Comparison of ENCODE assay signal across 26 cellular contexts in genomic region chr10:69549959-69550358, GRCh38. TPM values are rescaled to one million over a fixed set of nuclear protein-coding genes. Genes with fewer than 3 reads are reported as not detected.
DNase-seq lines count a peak whose midpoint lies in the region; ATAC-seq, FAIRE-seq and TF ChIP-seq lines count a peak whose summit lies in the region.
"Had no signal": no experiment of that assay in that cellular context is flagged by ENCODE, and none has a peak within 500 bp of the region (broad histone marks: within the 10 kb centered on the region; RNA-seq: fewer than 3 reads in every experiment).

No MANE protein-coding gene starts in this region.

- H3K27ac ChIP-seq in mesenchymal stem cell (ENCODE audit: low read length, poor library complexity, severe bottlenecking) (no peak overlapping the region), kidney (ENCODE audit: low read depth in 2 of 2, low read length in 2 of 2) (no peak overlapping the region), heart left ventricle (no peak overlapping the region)
- H3K27ac ChIP-seq: BLaER1, KMS-11 had no signal

- H3K9ac ChIP-seq in mesenchymal stem cell (ENCODE audit: low read length): no peak overlapping the region
- no peak overlapping the region for H3K9ac ChIP-seq in kidney (ENCODE audit: low read length in 2 of 2)
- H3K9ac ChIP-seq: BLaER1, KMS-11 had no signal

- intact Hi-C loops in kidney (cut with DNase I) (no loop called here), heart left ventricle (cut with DNase I) (no loop called here)

- no peak overlapping the region for H2AFZ ChIP-seq in mesenchymal stem cell (ENCODE audit: low read depth, low read length)

- no peak overlapping the region for H2BK5ac ChIP-seq in mesenchymal stem cell (ENCODE audit: low read depth, low read length, poor library complexity, severe bottlenecking)

- FAIRE-seq in kidney (lab: Jason Lieb, UNC): no peak
- FAIRE-seq: A204.1, D721Med had no signal

- no peak for ATAC-seq in heart left ventricle
- ATAC-seq: PC-3, SK-N-SH treated with all-trans-retinoic acid at 6 μM for 48 hours had no signal

- no peak overlapping the region for H3K4ac ChIP-seq in mesenchymal stem cell (ENCODE audit: low read depth in 1 of 2, low read length in 2 of 2)

- H3K79me1 ChIP-seq in mesenchymal stem cell (replicated peaks; ENCODE audit: low read length, poor library complexity, severe bottlenecking): no peaks in the 10 kb centered on the region

- H3K9me3 ChIP-seq in mesenchymal stem cell (ENCODE audit: control insufficient read depth, low read length) (peaks cover 52% of the 10 kb centered on the region), kidney (ENCODE audit: control insufficient read depth in 1 of 2, low read length in 2 of 2) (peaks cover 3 to 27% of the 10 kb centered on the region in 2 donors), heart left ventricle (peaks cover 0 to 36% (median 28%) of the 10 kb centered on the region in 12 donors)

- H2BK12ac ChIP-seq in mesenchymal stem cell (ENCODE audit: low read length in 2 of 2): no peak overlapping the region

- H3K27me3 ChIP-seq in mesenchymal stem cell (ENCODE audit: control insufficient read depth in 1 of 2, insufficient read depth in 1 of 2, low read length in 2 of 2): peaks cover 25 to 32% of the 10 kb centered on the region in 2 experiments
- peaks cover 0 to 6% (median 0%) of the 10 kb centered on the region in 9 donors for H3K27me3 ChIP-seq in heart left ventricle
- H3K27me3 ChIP-seq: BLaER1, MG63 had no signal

- DNase-seq in NCI-H1105 treated with DMSO at 0.1 percent for 48 hours (lab: John Stamatoyannopoulos, UW): peak; percentile 21
- no peak for DNase-seq in NCI-H1105 (lab: John Stamatoyannopoulos, UW)
- DNase-seq in Kasumi-1 (lab: John Stamatoyannopoulos, UW): peak; percentile 8 to 60
- DNase-seq in SW480 (ENCODE audit: low spot score): peak; percentile 12
- DNase-seq in mesenchymal stem cell: peak; percentile 11
- DNase-seq in kidney: no peak
- DNase-seq in NOMO-1 treated with dmso at 0.1 percent for 144 hours (lab: John Stamatoyannopoulos, UW; ENCODE audit: unreplicated experiment): no peak
- DNase-seq in heart left ventricle: no peak
- DNase-seq: CD8-positive, alpha-beta memory T cell; GF-D8; HFFc6; MG63; NCI-H1092; NCI-H2081; NCI-H774; PC-3; RPMI8226; SIG-M5 had no signal

- no peak overlapping the region for H3K4me2 ChIP-seq in mesenchymal stem cell (ENCODE audit: low read length, poor library complexity, severe bottlenecking)
- H3K4me2 ChIP-seq: BLaER1, KMS-11 had no signal

- TF ChIP-seq CTCF in kidney (IDR thresholded peaks at IDR 0.05; ENCODE audit: borderline replicate concordance, extremely low read depth, insufficient read depth) (no peak), heart left ventricle (IDR thresholded peaks at IDR 0.05) (no peak)

- no peak overlapping the region for H2AK5ac ChIP-seq in mesenchymal stem cell (ENCODE audit: low read length, severe bottlenecking)

- H3K4me1 ChIP-seq in mesenchymal stem cell (ENCODE audit: control insufficient read depth, insufficient read depth, low read depth, low read length): no peaks in the 10 kb centered on the region
- H3K4me1 ChIP-seq in kidney (ENCODE audit: control insufficient read depth in 1 of 2, insufficient read depth in 1 of 2, low read depth in 1 of 2, low read length in 2 of 2): no peaks in the 10 kb centered on the region
- H3K4me1 ChIP-seq in heart left ventricle: no peaks in the 10 kb centered on the region
- H3K4me1 ChIP-seq: BLaER1 had no signal

- no peak overlapping the region for H3K4me3 ChIP-seq in mesenchymal stem cell (ENCODE audit: insufficient read depth in 1 of 2, low read depth in 1 of 2, low read length in 2 of 2)
- no peak overlapping the region for H3K4me3 ChIP-seq in kidney (ENCODE audit: low read length in 2 of 2)
- no peak overlapping the region for H3K4me3 ChIP-seq in heart left ventricle
- H3K4me3 ChIP-seq: BLaER1, MG63 had no signal

- H4K91ac ChIP-seq in mesenchymal stem cell (ENCODE audit: low read length): no peak overlapping the region

- no peak for TF ChIP-seq POLR2A in heart left ventricle (IDR thresholded peaks at IDR 0.05)

- no peak overlapping the region for H4K8ac ChIP-seq in mesenchymal stem cell (ENCODE audit: low read length)

- no peak overlapping the region for H3K23ac ChIP-seq in mesenchymal stem cell (ENCODE audit: low read length in 2 of 2)

- no peak overlapping the region for H2BK120ac ChIP-seq in mesenchymal stem cell (ENCODE audit: low read depth, low read length)

- H3K18ac ChIP-seq in mesenchymal stem cell (ENCODE audit: low read depth in 1 of 2, low read length in 2 of 2): no peak overlapping the region

- H3K36me3 ChIP-seq in mesenchymal stem cell (ENCODE audit: control insufficient read depth in 1 of 2, insufficient read depth in 2 of 2, low read depth in 1 of 2, low read length in 2 of 2) (no peaks in the 10 kb centered on the region), kidney (ENCODE audit: control insufficient read depth in 1 of 2, insufficient read depth in 2 of 2, low read length in 2 of 2) (no peaks in the 10 kb centered on the region), heart left ventricle (no peaks in the 10 kb centered on the region)
- H3K36me3 ChIP-seq: BLaER1, MG63 had no signal

- no peak overlapping the region for H2BK15ac ChIP-seq in mesenchymal stem cell (ENCODE audit: low read depth, poor library complexity, severe bottlenecking)

- no peak overlapping the region for H3K14ac ChIP-seq in mesenchymal stem cell (ENCODE audit: low read length in 2 of 2)

RNA-seq across cellular contexts. Expression of gene NEUROG3, which starts 23.3 kb away (rescaled TPM):
- not detected for polyA plus RNA-seq in mesenchymal stem cell (2013, experiment 1 of 2)
- polyA plus RNA-seq in mesenchymal stem cell (2013, experiment 2 of 2): not detected
- total RNA-seq in kidney: not detected
- not detected for polyA plus RNA-seq in kidney (ENCODE audit: insufficient read depth, low read depth, low replicate concordance)
- not detected for total RNA-seq in heart left ventricle
- not detected for polyA plus RNA-seq in heart left ventricle
- total RNA-seq: CD8-positive, alpha-beta memory T cell; H4; HFFc6; NCI-H460; PC-3; T-helper 1 cell treated with Interleukin-12 subunit alpha and Interleukin-12 subunit beta and Interleukin-4 antibody, amounts not matched to agents 30 ng/mL and 1 ng/mL, for 36 hours had no signal

Comparison
In these comparisons a context has a peak if more than half of its experiments do, and no peak if none do; other contexts are left out.
1. DNase-seq: peak in NCI-H1105 treated with DMSO at 0.1 percent for 48 hours (single experiment), Kasumi-1 (2 of 2), SW480 (single experiment) and mesenchymal stem cell (single experiment); none in NCI-H1105 (single experiment), kidney (single experiment), NOMO-1 treated with dmso at 0.1 percent for 144 hours (single experiment) and heart left ventricle (0 of 5).